In genomic region chr16:69598045-69598444, GRCh38 we compare ENCODE assay signal across 30 cellular contexts.
"Had no signal": no experiment of that assay in that cellular context is flagged by ENCODE, and none has a peak within 500 bp of the region (broad histone marks: within the 10 kb centered on the region; RNA-seq: fewer than 3 reads in every experiment).

No MANE protein-coding gene starts in this region.

- H3K27ac ChIP-seq: adrenal gland, body of pancreas, esophagus squamous epithelium had no signal

- H3K36me3 ChIP-seq: adrenal gland, esophagus squamous epithelium had no signal

- H3K9me3 Mint-ChIP-seq: activated CD4-positive, alpha-beta memory T cell treated with anti-CD3 and anti-CD28 coated beads for 36 hours; activated CD4-positive, alpha-beta T cell treated with anti-CD3 and anti-CD28 coated beads, Interleukin-2, amount 10 ng/mL, durations not matched to agents 24 days and 14 days; activated naive CD4-positive, alpha-beta T cell treated with anti-CD3 and anti-CD28 coated beads for 36 hours; activated naive CD4-positive, alpha-beta T cell treated with anti-CD3 and anti-CD28 coated beads, Interleukin-2, amount 50 U/mL, for 24 hours; activated naive CD8-positive, alpha-beta T cell treated with anti-CD3 and anti-CD28 coated beads for 36 hours; activated naive CD8-positive, alpha-beta T cell treated with anti-CD3 and anti-CD28 coated beads, Interleukin-2, amount 50 U/mL, for 24 hours; activated T-helper 1 cell treated with anti-CD3 and anti-CD28 coated beads, Interleukin-12 subunit alpha, Interleukin-12 subunit beta, Interleukin-2, Interleukin-4 antibody, amounts not matched to agents 30 ng/mL and 10 ng/mL and 1 ng/mL, durations not matched to agents 14 hours and 24 hours and 36 hours; activated T-helper 2 cell treated with anti-CD3 and anti-CD28 coated beads, Interferon-gamma antibody, Interleukin-2, Interleukin-4, amounts not matched to agents 10 μg/mL and 5 μg/mL and 100 μg/mL, durations not matched to agents 14 hours and 24 hours and 36 hours; effector memory CD8-positive, alpha-beta T cell; T-helper 2 cell treated with Interferon-gamma antibody and Interleukin-4, amounts not matched to agents 5 μg/mL and 100 μg/mL, for 36 hours had no signal

- H3K9me3 ChIP-seq: adrenal gland, body of pancreas, esophagus squamous epithelium had no signal

- DNase-seq: activated CD4-positive, alpha-beta memory T cell treated with anti-CD3 and anti-CD28 coated beads for 36 hours; activated CD4-positive, alpha-beta T cell treated with anti-CD3 and anti-CD28 coated beads for 36 hours; activated CD4-positive, alpha-beta T cell treated with anti-CD3 and anti-CD28 coated beads, Interleukin-2, amount 10 ng/mL, durations not matched to agents 24 days and 14 days; activated CD4-positive, CD25-positive, alpha-beta regulatory T cell; activated CD4-positive, CD25-positive, alpha-beta regulatory T cell treated with anti-CD3 and anti-CD28 coated beads, Interleukin-2, amount 50 U/mL, for 72 hours; activated CD8-positive, alpha-beta memory T cell treated with anti-CD3 and anti-CD28 coated beads, Interleukin-2, amount 10 ng/mL, durations not matched to agents 7 days and 5 days; activated CD8-positive, alpha-beta memory T cell treated with anti-CD3 and anti-CD28 coated beads, Interleukin-2, amount 50 U/mL, for 4 hours; activated CD8-positive, alpha-beta T cell treated with anti-CD3 and anti-CD28 coated beads, Interleukin-2, amount 10 ng/mL, durations not matched to agents 7 days and 5 days; activated effector memory CD4-positive, alpha-beta T cell treated with anti-CD3 and anti-CD28 coated beads, Interleukin-2, amount 50 U/mL, for 16 hours; activated naive CD4-positive, alpha-beta T cell treated with anti-CD3 and anti-CD28 coated beads for 36 hours; activated naive CD8-positive, alpha-beta T cell treated with anti-CD3 and anti-CD28 coated beads for 36 hours; activated naive CD8-positive, alpha-beta T cell treated with anti-CD3 and anti-CD28 coated beads, Interleukin-2, amount 50 U/mL, for 24 hours; activated T-cell treated with anti-CD3 and anti-CD28 coated beads, Interleukin-2, amount 50 U/mL, for 1 hour; activated T-cell treated with anti-CD3 and anti-CD28 coated beads, Interleukin-2, amount 50 U/mL, for 48 hours; adrenal gland; amygdala; body of pancreas; caudate nucleus; cortex of kidney; dermis blood vessel endothelial cell; effector CD4-positive, alpha-beta T cell; effector memory CD8-positive, alpha-beta T cell; esophagus squamous epithelium; T-helper 1 cell; T-helper 17 cell; T1000 had no signal

- H3K27me3 ChIP-seq: adrenal gland, body of pancreas, esophagus squamous epithelium had no signal

- H3K27ac Mint-ChIP-seq: activated CD4-positive, alpha-beta memory T cell treated with anti-CD3 and anti-CD28 coated beads for 36 hours; activated CD4-positive, alpha-beta T cell treated with anti-CD3 and anti-CD28 coated beads for 36 hours; activated CD4-positive, alpha-beta T cell treated with anti-CD3 and anti-CD28 coated beads, Interleukin-2, amount 10 ng/mL, durations not matched to agents 24 days and 14 days; activated CD8-positive, alpha-beta memory T cell treated with anti-CD3 and anti-CD28 coated beads, Interleukin-2, amount 10 ng/mL, durations not matched to agents 7 days and 5 days; activated CD8-positive, alpha-beta T cell treated with anti-CD3 and anti-CD28 coated beads, Interleukin-2, amount 10 ng/mL, durations not matched to agents 7 days and 5 days; activated naive CD4-positive, alpha-beta T cell treated with anti-CD3 and anti-CD28 coated beads for 36 hours; activated naive CD4-positive, alpha-beta T cell treated with anti-CD3 and anti-CD28 coated beads, Interleukin-2, amount 50 U/mL, for 24 hours; activated naive CD8-positive, alpha-beta T cell treated with anti-CD3 and anti-CD28 coated beads for 36 hours; activated naive CD8-positive, alpha-beta T cell treated with anti-CD3 and anti-CD28 coated beads, Interleukin-2, amount 50 U/mL, for 24 hours; activated T-helper 1 cell treated with anti-CD3 and anti-CD28 coated beads, Interleukin-12 subunit alpha, Interleukin-12 subunit beta, Interleukin-2, Interleukin-4 antibody, amounts not matched to agents 30 ng/mL and 10 ng/mL and 1 ng/mL, durations not matched to agents 14 hours and 24 hours and 36 hours; activated T-helper 2 cell treated with anti-CD3 and anti-CD28 coated beads, Interferon-gamma antibody, Interleukin-2, Interleukin-4, amounts not matched to agents 10 μg/mL and 5 μg/mL and 100 μg/mL, durations not matched to agents 14 hours and 24 hours and 36 hours; effector memory CD8-positive, alpha-beta T cell; T-helper 17 cell; T-helper 2 cell treated with Interferon-gamma antibody and Interleukin-4, amounts not matched to agents 5 μg/mL and 100 μg/mL, for 36 hours had no signal

- H3K4me3 Mint-ChIP-seq: activated CD4-positive, alpha-beta memory T cell treated with anti-CD3 and anti-CD28 coated beads for 36 hours; activated CD4-positive, alpha-beta T cell treated with anti-CD3 and anti-CD28 coated beads for 36 hours; activated CD4-positive, alpha-beta T cell treated with anti-CD3 and anti-CD28 coated beads, Interleukin-2, amount 10 ng/mL, durations not matched to agents 24 days and 14 days; activated CD8-positive, alpha-beta memory T cell treated with anti-CD3 and anti-CD28 coated beads, Interleukin-2, amount 10 ng/mL, durations not matched to agents 7 days and 5 days; activated CD8-positive, alpha-beta T cell treated with anti-CD3 and anti-CD28 coated beads, Interleukin-2, amount 10 ng/mL, durations not matched to agents 7 days and 5 days; activated naive CD4-positive, alpha-beta T cell treated with anti-CD3 and anti-CD28 coated beads for 36 hours; activated naive CD4-positive, alpha-beta T cell treated with anti-CD3 and anti-CD28 coated beads, Interleukin-2, amount 50 U/mL, for 24 hours; activated naive CD8-positive, alpha-beta T cell treated with anti-CD3 and anti-CD28 coated beads for 36 hours; activated naive CD8-positive, alpha-beta T cell treated with anti-CD3 and anti-CD28 coated beads, Interleukin-2, amount 50 U/mL, for 24 hours; activated T-helper 1 cell treated with anti-CD3 and anti-CD28 coated beads, Interleukin-12 subunit alpha, Interleukin-12 subunit beta, Interleukin-2, Interleukin-4 antibody, amounts not matched to agents 30 ng/mL and 10 ng/mL and 1 ng/mL, durations not matched to agents 14 hours and 24 hours and 36 hours; effector memory CD8-positive, alpha-beta T cell; T-helper 17 cell; T-helper 2 cell treated with Interferon-gamma antibody and Interleukin-4, amounts not matched to agents 5 μg/mL and 100 μg/mL, for 36 hours had no signal

- H3K4me3 ChIP-seq: adrenal gland, body of pancreas, esophagus squamous epithelium had no signal

- ATAC-seq: activated CD4-positive, alpha-beta T cell treated with anti-CD3 and anti-CD28 coated beads for 36 hours; activated CD8-positive, alpha-beta memory T cell treated with anti-CD3 and anti-CD28 coated beads, Interleukin-2, amount 10 ng/mL, durations not matched to agents 7 days and 5 days; activated CD8-positive, alpha-beta T cell treated with anti-CD3 and anti-CD28 coated beads, Interleukin-2, amount 10 ng/mL, durations not matched to agents 7 days and 5 days; activated naive CD8-positive, alpha-beta T cell treated with anti-CD3 and anti-CD28 coated beads, Interleukin-2, amount 50 U/mL, for 24 hours; body of pancreas; effector memory CD8-positive, alpha-beta T cell; T-helper 17 cell had no signal

- H3K27me3 Mint-ChIP-seq: activated CD4-positive, alpha-beta memory T cell treated with anti-CD3 and anti-CD28 coated beads for 36 hours; activated CD4-positive, alpha-beta T cell treated with anti-CD3 and anti-CD28 coated beads for 36 hours; activated CD4-positive, alpha-beta T cell treated with anti-CD3 and anti-CD28 coated beads, Interleukin-2, amount 10 ng/mL, durations not matched to agents 24 days and 14 days; activated CD8-positive, alpha-beta memory T cell treated with anti-CD3 and anti-CD28 coated beads, Interleukin-2, amount 10 ng/mL, durations not matched to agents 7 days and 5 days; activated naive CD4-positive, alpha-beta T cell treated with anti-CD3 and anti-CD28 coated beads, Interleukin-2, amount 50 U/mL, for 24 hours; activated naive CD8-positive, alpha-beta T cell treated with anti-CD3 and anti-CD28 coated beads for 36 hours; activated naive CD8-positive, alpha-beta T cell treated with anti-CD3 and anti-CD28 coated beads, Interleukin-2, amount 50 U/mL, for 24 hours; effector memory CD8-positive, alpha-beta T cell; T-helper 17 cell had no signal
